Comparison of ENCODE assay signal across 8 cellular contexts in genomic region chr10:110273474-110273873, GRCh38. TPM values are rescaled to one million over a fixed set of nuclear protein-coding genes. Genes with fewer than 3 reads are reported as not detected.
A peak's percentile ranks its signal among the peaks of the same experiment; 100 is the strongest.
DNase-seq lines count a peak whose midpoint lies in the region; TF ChIP-seq lines count a peak whose summit lies in the region.

No MANE protein-coding gene starts in this region.

- no peaks in the 10 kb centered on the region for H3K79me2 ChIP-seq in fibroblast of lung (ENCODE audit: control insufficient read depth, insufficient read depth, low read length)

- no peak overlapping the region for H3K27ac ChIP-seq in fibroblast of lung (ENCODE audit: insufficient read depth, low read length)
- H3K27ac ChIP-seq in prostate gland: no peak overlapping the region

- H3K4me1 ChIP-seq in fibroblast of lung (ENCODE audit: control insufficient read depth, extremely low read depth, insufficient read depth, low read length): no peaks in the 10 kb centered on the region
- no peaks in the 10 kb centered on the region for H3K4me1 ChIP-seq in prostate gland (replicated peaks)

- no peak overlapping the region for H3K4me2 ChIP-seq in fibroblast of lung (ENCODE audit: extremely low read depth, insufficient read depth, low read length)

- WGBS in prostate gland: 68% methylated on average over 4 of the region's 4 CpGs

- H3K36me3 ChIP-seq in fibroblast of lung (ENCODE audit: control insufficient read depth, insufficient read depth, low read length) (no peaks in the 10 kb centered on the region), prostate gland (no peaks in the 10 kb centered on the region)

- DNase-seq in ACHN (peak; percentile 76), GOT3 (lab: John Stamatoyannopoulos, UW) (peak; percentile 1), T follicular helper cell (ENCODE audit: low read depth) (peak; percentile 4), fibroblast of lung (ENCODE audit: low read depth in 2 of 2) (peak; percentile 73 to 90), prostate gland (ENCODE audit: low spot score) (peak; percentile 20), NCI-H748 (lab: John Stamatoyannopoulos, UW; ENCODE audit: unreplicated experiment) (no peak), NCI-H345 treated with DMSO at 0.1 percent for 48 hours (lab: John Stamatoyannopoulos, UW; ENCODE audit: unreplicated experiment) (no peak)
- no peak for DNase-seq in activated CD8-positive, alpha-beta memory T cell treated with anti-CD3 and anti-CD28 coated beads for 24 hours

- intact Hi-C loops in prostate gland (cut with DNase I): loop anchor here (10.0 kb wide), 1 partner anchor 389 kb away; no protein-coding TSS in a partner anchor

- H3K4me3 ChIP-seq in fibroblast of lung (replicated peaks in 1 of 4; ENCODE audit: control extremely low read depth in 1 of 4, insufficient read depth in 1 of 4, low read depth in 3 of 4, low read length in 4 of 4): no peak overlapping the region
- H3K4me3 ChIP-seq in prostate gland: no peak overlapping the region

- H3K9ac ChIP-seq in fibroblast of lung (ENCODE audit: insufficient read depth, low read length): no peak overlapping the region

- no peaks in the 10 kb centered on the region for H3K27me3 ChIP-seq in fibroblast of lung (ENCODE audit: control insufficient read depth, insufficient read depth, low read length)
- H3K27me3 ChIP-seq in prostate gland (replicated peaks; ENCODE audit: insufficient read depth): no peaks in the 10 kb centered on the region

- no peak for TF ChIP-seq POLR2A in prostate gland (IDR thresholded peaks at IDR 0.05)

- in situ Hi-C loops in ACHN (cut with HindIII; ENCODE audit: low pct_ligation_motif_present, low pct_unique_long_range_greater_than_20kb, low sequenced_read_pairs): no loop called here

- TF ChIP-seq CTCF in fibroblast of lung (conservative IDR thresholded peaks at IDR 0.05 in 1 of 2, IDR thresholded peaks at IDR 0.05 in 1 of 2; ENCODE audit: low read depth in 1 of 2, low read length in 2 of 2) (no peak), prostate gland (IDR thresholded peaks at IDR 0.05) (no peak)

- H4K20me1 ChIP-seq in fibroblast of lung (ENCODE audit: control insufficient read depth, extremely low read depth, insufficient read depth, low read length): no peaks in the 10 kb centered on the region

- H3K9me3 ChIP-seq in fibroblast of lung (ENCODE audit: control insufficient read depth, insufficient read depth, low read depth, low read length) (no peaks in the 10 kb centered on the region), prostate gland (no peaks in the 10 kb centered on the region)

- no peak overlapping the region for H2AFZ ChIP-seq in fibroblast of lung (ENCODE audit: low read length)

RNA-seq across cellular contexts. Expression of gene SMNDC1, which starts 31.2 kb away (rescaled TPM):
- total RNA-seq in fibroblast of lung (7.2 and 8.9 TPM in 2 replicates), prostate gland (10 to 100 TPM in 1 of 2 donors, 1 to 10 TPM in 1; 8.0 to 11.0 TPM)
- 17.6 and 19.4 TPM in 2 replicates for polyA plus RNA-seq in fibroblast of lung
- polyA plus RNA-seq in fibroblast of lung (2012): 20.4 and 21.3 TPM in 2 replicates
- polyA minus RNA-seq in fibroblast of lung (ENCODE audit: low replicate concordance): 0.08 and 4.2 TPM in 2 replicates

Comparison
In these comparisons a context has a peak if more than half of its experiments do, and no peak if none do; other contexts are left out.
1. DNase-seq: peak in ACHN (single experiment), GOT3 (single experiment), T follicular helper cell (single experiment), fibroblast of lung (2 of 2) and prostate gland (single experiment); none in NCI-H748 (single experiment), activated CD8-positive, alpha-beta memory T cell treated with anti-CD3 and anti-CD28 coated beads for 24 hours (single experiment) and NCI-H345 treated with DMSO at 0.1 percent for 48 hours (single experiment).